ENCODE assay signal across 25 cellular contexts in genomic region chr4:146146918-146147317, GRCh38.
"Had no signal": no experiment of that assay in that cellular context is flagged by ENCODE, and none has a peak within 500 bp of the region (broad histone marks: within the 10 kb centered on the region; RNA-seq: fewer than 3 reads in every experiment).

No MANE protein-coding gene starts in this region.

- H3K27ac Mint-ChIP-seq: dendritic cell treated with granulocyte-macrophage colony-stimulating factor and Interleukin-4, amounts not matched to agents 40 ng/mL and 50 ng/mL, for 4 days; endodermal cell; naive thymus-derived CD4-positive, alpha-beta T cell; nephron; stimulated activated memory B cell treated with anti-CD40 and anti-IgM and Interleukin-4, amounts not matched to agents 10 μg/mL and 1 μg/mL and 100 μg/mL, for 72 hours had no signal

- H3K4me1 Mint-ChIP-seq: naive thymus-derived CD4-positive, alpha-beta T cell; nephron; stimulated activated memory B cell treated with anti-CD40 and anti-IgM and Interleukin-4, amounts not matched to agents 10 μg/mL and 1 μg/mL and 100 μg/mL, for 72 hours had no signal

- DNase-seq: colonic mucosa; effector CD8-positive, alpha-beta T cell; endodermal cell; foreskin melanocyte; left lung; mesendoderm; midbrain; naive thymus-derived CD4-positive, alpha-beta T cell; nucleus accumbens; psoas muscle; right cardiac atrium; spleen; stimulated activated CD4-positive, alpha-beta T cell treated with anti-CD3 and anti-CD28 coated beads, Interleukin-4, amount 100 ng/mL, for 4 hours; stimulated activated naive CD8-positive, alpha-beta T cell treated with anti-CD3 and anti-CD28 coated beads, Interleukin-15, Interleukin-2, amounts not matched to agents 100 U/mL and 50 U/mL, for 24 hours; substantia nigra; testis; tibial artery; upper lobe of left lung had no signal

- H3K27me3 ChIP-seq: colonic mucosa, esophagus muscularis mucosa, left lung, spleen, testis, tibial artery, upper lobe of left lung had no signal

- H3K9me3 ChIP-seq: colonic mucosa, esophagus muscularis mucosa, left lung, psoas muscle, spleen, testis, tibial artery, upper lobe of left lung had no signal

- H3K4me1 ChIP-seq: colonic mucosa, esophagus muscularis mucosa, left lung, psoas muscle, spleen, testis, tibial artery, upper lobe of left lung had no signal

- H3K36me3 ChIP-seq: colonic mucosa, esophagus muscularis mucosa, left lung, spleen, tibial artery, upper lobe of left lung had no signal

- H3K4me3 Mint-ChIP-seq: dendritic cell treated with granulocyte-macrophage colony-stimulating factor and Interleukin-4, amounts not matched to agents 40 ng/mL and 50 ng/mL, for 4 days; endodermal cell; naive thymus-derived CD4-positive, alpha-beta T cell; nephron; stimulated activated memory B cell treated with anti-CD40 and anti-IgM and Interleukin-4, amounts not matched to agents 10 μg/mL and 1 μg/mL and 100 μg/mL, for 72 hours had no signal

- H3K27ac ChIP-seq: colonic mucosa, esophagus muscularis mucosa, left lung, psoas muscle, skin epidermis, spleen, testis, tibial artery, upper lobe of left lung had no signal

- FAIRE-seq: keratinocyte, urothelium cell line had no signal

- H3K9me3 Mint-ChIP-seq: dendritic cell treated with granulocyte-macrophage colony-stimulating factor and Interleukin-4, amounts not matched to agents 40 ng/mL and 50 ng/mL, for 4 days; endodermal cell; naive thymus-derived CD4-positive, alpha-beta T cell; nephron had no signal

- H3K4me3 ChIP-seq: colonic mucosa, esophagus muscularis mucosa, left lung, psoas muscle, skin epidermis, spleen, testis, tibial artery, upper lobe of left lung had no signal

- H3K27me3 Mint-ChIP-seq: dendritic cell treated with granulocyte-macrophage colony-stimulating factor and Interleukin-4, amounts not matched to agents 40 ng/mL and 50 ng/mL, for 4 days; stimulated activated memory B cell treated with anti-CD40 and anti-IgM and Interleukin-4, amounts not matched to agents 10 μg/mL and 1 μg/mL and 100 μg/mL, for 72 hours had no signal

- H3K36me3 Mint-ChIP-seq: naive thymus-derived CD4-positive, alpha-beta T cell; stimulated activated memory B cell treated with anti-CD40 and anti-IgM and Interleukin-4, amounts not matched to agents 10 μg/mL and 1 μg/mL and 100 μg/mL, for 72 hours had no signal

- ATAC-seq: left lung; naive thymus-derived CD4-positive, alpha-beta T cell; psoas muscle; right cardiac atrium; stimulated activated memory B cell treated with anti-CD40 and anti-IgM and Interleukin-4, amounts not matched to agents 10 μg/mL and 1 μg/mL and 100 μg/mL, for 72 hours; stimulated activated naive CD8-positive, alpha-beta T cell treated with anti-CD3 and anti-CD28 coated beads, Interleukin-15, Interleukin-2, amounts not matched to agents 100 U/mL and 50 U/mL, for 24 hours had no signal
